1 cellular context compared by ENCODE assay signal in the genomic region with DNA sequence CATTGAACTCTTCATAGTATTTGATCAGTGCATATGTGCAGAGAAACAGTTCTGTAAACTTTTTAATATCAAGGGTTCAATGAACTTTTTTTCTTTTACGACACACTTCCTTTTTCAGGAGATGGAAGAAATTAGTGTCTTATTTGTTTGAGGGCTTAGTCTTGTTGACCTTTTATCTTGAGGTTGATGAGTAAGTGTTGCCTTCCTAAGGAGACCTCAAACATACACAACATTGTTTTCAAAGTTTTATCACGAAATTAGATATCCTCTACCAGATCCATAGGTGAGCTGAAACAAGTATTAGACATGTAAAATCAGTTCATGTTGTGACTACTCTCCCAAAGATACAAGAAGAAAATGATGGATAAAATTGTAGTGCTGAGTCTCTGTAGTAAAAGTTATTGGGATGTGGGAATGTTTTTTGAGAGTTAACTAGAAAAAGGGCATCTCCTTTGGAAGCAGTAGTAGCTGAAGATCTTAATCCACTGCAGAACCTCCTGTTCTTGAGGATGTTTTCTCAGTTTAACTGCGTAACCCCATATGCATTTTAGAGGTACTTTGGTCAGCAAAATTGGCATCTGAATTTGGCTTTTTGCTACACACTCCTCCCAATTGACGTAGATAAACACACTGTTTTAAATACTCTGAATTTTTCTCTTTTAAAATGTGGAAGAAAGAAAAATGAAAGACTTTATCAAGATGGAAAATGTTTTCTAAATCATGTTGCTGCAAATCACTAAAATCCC.
TF ChIP-seq lines count a peak whose summit lies in the region.

No MANE protein-coding gene starts in this region.

TF ChIP-seq in HCT116, 20 proteins besides CTCF, POLR2A, EP300 and RAD21 (continued from another document):
- TF ChIP-seq CEBPB (IDR thresholded peaks at IDR 0.05; ENCODE audit: low read depth) (no peak), ELF1 (IDR thresholded peaks at IDR 0.05; ENCODE audit: borderline replicate concordance, low read depth) (no peak)
- TF ChIP-seq, protein P1, sequence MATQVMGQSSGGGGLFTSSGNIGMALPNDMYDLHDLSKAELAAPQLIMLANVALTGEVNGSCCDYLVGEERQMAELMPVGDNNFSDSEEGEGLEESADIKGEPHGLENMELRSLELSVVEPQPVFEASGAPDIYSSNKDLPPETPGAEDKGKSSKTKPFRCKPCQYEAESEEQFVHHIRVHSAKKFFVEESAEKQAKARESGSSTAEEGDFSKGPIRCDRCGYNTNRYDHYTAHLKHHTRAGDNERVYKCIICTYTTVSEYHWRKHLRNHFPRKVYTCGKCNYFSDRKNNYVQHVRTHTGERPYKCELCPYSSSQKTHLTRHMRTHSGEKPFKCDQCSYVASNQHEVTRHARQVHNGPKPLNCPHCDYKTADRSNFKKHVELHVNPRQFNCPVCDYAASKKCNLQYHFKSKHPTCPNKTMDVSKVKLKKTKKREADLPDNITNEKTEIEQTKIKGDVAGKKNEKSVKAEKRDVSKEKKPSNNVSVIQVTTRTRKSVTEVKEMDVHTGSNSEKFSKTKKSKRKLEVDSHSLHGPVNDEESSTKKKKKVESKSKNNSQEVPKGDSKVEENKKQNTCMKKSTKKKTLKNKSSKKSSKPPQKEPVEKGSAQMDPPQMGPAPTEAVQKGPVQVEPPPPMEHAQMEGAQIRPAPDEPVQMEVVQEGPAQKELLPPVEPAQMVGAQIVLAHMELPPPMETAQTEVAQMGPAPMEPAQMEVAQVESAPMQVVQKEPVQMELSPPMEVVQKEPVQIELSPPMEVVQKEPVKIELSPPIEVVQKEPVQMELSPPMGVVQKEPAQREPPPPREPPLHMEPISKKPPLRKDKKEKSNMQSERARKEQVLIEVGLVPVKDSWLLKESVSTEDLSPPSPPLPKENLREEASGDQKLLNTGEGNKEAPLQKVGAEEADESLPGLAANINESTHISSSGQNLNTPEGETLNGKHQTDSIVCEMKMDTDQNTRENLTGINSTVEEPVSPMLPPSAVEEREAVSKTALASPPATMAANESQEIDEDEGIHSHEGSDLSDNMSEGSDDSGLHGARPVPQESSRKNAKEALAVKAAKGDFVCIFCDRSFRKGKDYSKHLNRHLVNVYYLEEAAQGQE (IDR thresholded peaks at IDR 0.05; ENCODE audit: low read depth), result no peak
- TF ChIP-seq, protein P2, sequence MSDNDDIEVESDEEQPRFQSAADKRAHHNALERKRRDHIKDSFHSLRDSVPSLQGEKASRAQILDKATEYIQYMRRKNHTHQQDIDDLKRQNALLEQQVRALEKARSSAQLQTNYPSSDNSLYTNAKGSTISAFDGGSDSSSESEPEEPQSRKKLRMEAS (IDR thresholded peaks at IDR 0.05), result no peak
